In genomic region chr19:12669272-12670158, GRCh38 we compare ENCODE assay signal across 1 cellular context.
TF ChIP-seq lines count a peak whose summit lies in the region.

No MANE protein-coding gene starts in this region.

TF ChIP-seq in HepG2, 621 proteins besides CTCF, POLR2A, EP300 and RAD21 (continued from another document and continues in another):
- no peak; the same call in 1 of the 2 replicates for TF ChIP-seq BRF2 (CRISPR knock-in tag; IDR thresholded peaks at IDR 0.05)
- no peak; the same call in 1 of the 2 replicates for TF ChIP-seq ATF7-NPFF (CRISPR knock-in tag; IDR thresholded peaks at IDR 0.05; ENCODE audit: low read depth)
- no peak for TF ChIP-seq KDM6A (CRISPR knock-in tag; IDR thresholded peaks at IDR 0.05; ENCODE audit: low read depth)
- peak; percentile 28; the same call in 1 of the 2 replicates for TF ChIP-seq DRAP1 (CRISPR knock-in tag; IDR thresholded peaks at IDR 0.05)
- no peak; the same call in 1 of the 2 replicates for TF ChIP-seq MYC (CRISPR knock-in tag; IDR thresholded peaks at IDR 0.05; ENCODE audit: borderline replicate concordance)
- no peak for TF ChIP-seq SRSF9 (IDR thresholded peaks at IDR 0.05; ENCODE audit: borderline replicate concordance, insufficient read depth, low read depth, low read length, poor library complexity, severe bottlenecking)
- TF ChIP-seq JARID2 (CRISPR knock-in tag; IDR thresholded peaks at IDR 0.05; ENCODE audit: insufficient replicate concordance): no peak
- TF ChIP-seq MTA3 (CRISPR knock-in tag; IDR thresholded peaks at IDR 0.05): no peak
- no peak for TF ChIP-seq ZNF883 (CRISPR knock-in tag; IDR thresholded peaks at IDR 0.05; ENCODE audit: not compliant biosample characterization)
- TF ChIP-seq ZNF225 (CRISPR knock-in tag; IDR thresholded peaks at IDR 0.05): no peak
- peak; percentile 58; the same call in 1 of the 2 replicates for TF ChIP-seq ZBTB20 (CRISPR knock-in tag; IDR thresholded peaks at IDR 0.05; ENCODE audit: borderline replicate concordance, low read depth)
- TF ChIP-seq ZNF678 (CRISPR knock-in tag; IDR thresholded peaks at IDR 0.05): no peak
- TF ChIP-seq RFXAP (CRISPR knock-in tag; IDR thresholded peaks at IDR 0.05; ENCODE audit: borderline replicate concordance): 0 out of 2 replicates have a peak, but pooled peaks have one; percentile 11
- TF ChIP-seq TRAFD1 (CRISPR knock-in tag; IDR thresholded peaks at IDR 0.05; ENCODE audit: borderline replicate concordance): no peak; the same call in 1 of the 2 replicates
- TF ChIP-seq FOXA3 (CRISPR knock-in tag; IDR thresholded peaks at IDR 0.05): peak; percentile 58
- no peak for TF ChIP-seq ONECUT2 (CRISPR knock-in tag; IDR thresholded peaks at IDR 0.05)
- TF ChIP-seq POGK (CRISPR knock-in tag; conservative IDR thresholded peaks at IDR 0.05): no peak
- no peak for TF ChIP-seq RARA (CRISPR knock-in tag; IDR thresholded peaks at IDR 0.05)
- TF ChIP-seq GPN1 (CRISPR knock-in tag; IDR thresholded peaks at IDR 0.05; ENCODE audit: borderline replicate concordance): no peak
- no peak for TF ChIP-seq ZNF749 (CRISPR knock-in tag; IDR thresholded peaks at IDR 0.05; ENCODE audit: borderline replicate concordance)
- TF ChIP-seq ZNF737 (CRISPR knock-in tag; IDR thresholded peaks at IDR 0.05; ENCODE audit: borderline replicate concordance): 0 out of 2 replicates have a peak, but pooled peaks have one; percentile 15
- TF ChIP-seq MEIS2 (CRISPR knock-in tag; IDR thresholded peaks at IDR 0.05): peak; percentile 10; the same call in 1 of the 2 replicates
- TF ChIP-seq PREB (CRISPR knock-in tag; IDR thresholded peaks at IDR 0.05): no peak
- TF ChIP-seq KDM1A (CRISPR knock-in tag; IDR thresholded peaks at IDR 0.05): no peak
- TF ChIP-seq ZNF652 (CRISPR knock-in tag; IDR thresholded peaks at IDR 0.05; ENCODE audit: borderline replicate concordance, low read depth): no peak
- no peak for TF ChIP-seq ZMYM3 (CRISPR knock-in tag; IDR thresholded peaks at IDR 0.05)
- no peak for TF ChIP-seq KLF11 (CRISPR knock-in tag; IDR thresholded peaks at IDR 0.05)
- TF ChIP-seq ZNF414 (CRISPR knock-in tag; IDR thresholded peaks at IDR 0.05): peak; percentile 66; the same call in 1 of the 2 replicates
- no peak for TF ChIP-seq AKNA (CRISPR knock-in tag; IDR thresholded peaks at IDR 0.05; ENCODE audit: borderline replicate concordance)
- no peak for TF ChIP-seq ZNF577 (CRISPR knock-in tag; IDR thresholded peaks at IDR 0.05; ENCODE audit: borderline replicate concordance, low read depth)
- no peak for TF ChIP-seq CENPBD1 (CRISPR knock-in tag; IDR thresholded peaks at IDR 0.05; ENCODE audit: borderline replicate concordance, low read depth)
- TF ChIP-seq AHR (CRISPR knock-in tag; IDR thresholded peaks at IDR 0.05): no peak
- no peak for TF ChIP-seq ZNF18 (CRISPR knock-in tag; IDR thresholded peaks at IDR 0.05; ENCODE audit: insufficient replicate concordance)
- TF ChIP-seq ZNF430 (CRISPR knock-in tag; IDR thresholded peaks at IDR 0.05): no peak
- TF ChIP-seq TBL1XR1 (IDR thresholded peaks at IDR 0.05; ENCODE audit: borderline replicate concordance, low read length, partially characterized antibody): peak; percentile 21
- peak; percentile 80 for TF ChIP-seq SIN3B (IDR thresholded peaks at IDR 0.05; ENCODE audit: low read length)
- peak; percentile 74; the same call in 1 of the 2 replicates for TF ChIP-seq HOXA3 (CRISPR knock-in tag; IDR thresholded peaks at IDR 0.05)
- no peak for TF ChIP-seq KLF13 (CRISPR knock-in tag; IDR thresholded peaks at IDR 0.05)
- no peak for TF ChIP-seq ZNF557 (CRISPR knock-in tag; IDR thresholded peaks at IDR 0.05)
- TF ChIP-seq PITX1 (CRISPR knock-in tag; IDR thresholded peaks at IDR 0.05): no peak; the same call in 1 of the 2 replicates
- TF ChIP-seq ZNF672 (CRISPR knock-in tag; IDR thresholded peaks at IDR 0.05): no peak
- peak; percentile 48; the same call in 1 of the 2 replicates for TF ChIP-seq ZSCAN31 (CRISPR knock-in tag; IDR thresholded peaks at IDR 0.05; ENCODE audit: low read depth)
- peak; percentile 51; the same call in 1 of the 2 replicates for TF ChIP-seq CCDC6 (CRISPR knock-in tag; IDR thresholded peaks at IDR 0.05)
- TF ChIP-seq NFATC3 (CRISPR knock-in tag; IDR thresholded peaks at IDR 0.05): peak; percentile 71; the same call in 1 of the 2 replicates
- TF ChIP-seq SKIL (CRISPR knock-in tag; IDR thresholded peaks at IDR 0.05; ENCODE audit: borderline replicate concordance): no peak
- TF ChIP-seq ZBTB7B (CRISPR knock-in tag; IDR thresholded peaks at IDR 0.05): no peak; the same call in 1 of the 2 replicates
- no peak for TF ChIP-seq SETDB1 (CRISPR knock-in tag; IDR thresholded peaks at IDR 0.05; ENCODE audit: borderline replicate concordance)
- TF ChIP-seq ZNF775 (CRISPR knock-in tag; IDR thresholded peaks at IDR 0.05; ENCODE audit: borderline replicate concordance): no peak
- peak; percentile 88 for TF ChIP-seq KMT2B (CRISPR knock-in tag; IDR thresholded peaks at IDR 0.05)
- 0 out of 2 replicates have a peak, but pooled peaks have one; percentile 60 for TF ChIP-seq NR1H2 (CRISPR knock-in tag; IDR thresholded peaks at IDR 0.05; ENCODE audit: borderline replicate concordance, low read depth)
- peak; percentile 57; the same call in 1 of the 2 replicates for TF ChIP-seq REXO4 (CRISPR knock-in tag; IDR thresholded peaks at IDR 0.05; ENCODE audit: borderline replicate concordance)
- peak; percentile 53; the same call in 1 of the 2 replicates for TF ChIP-seq BORCS8-MEF2B (CRISPR knock-in tag; IDR thresholded peaks at IDR 0.05)
- TF ChIP-seq ZNF329 (CRISPR knock-in tag; IDR thresholded peaks at IDR 0.05; ENCODE audit: low read depth): 0 out of 2 replicates have a peak, but pooled peaks have one; percentile 9
- TF ChIP-seq ZNF780A (CRISPR knock-in tag; IDR thresholded peaks at IDR 0.05): no peak
- TF ChIP-seq ZZZ3 (CRISPR knock-in tag; IDR thresholded peaks at IDR 0.05; ENCODE audit: borderline replicate concordance): no peak; the same call in 1 of the 2 replicates
